Comparison of ENCODE assay signal across 1 cellular context in the genomic region with DNA sequence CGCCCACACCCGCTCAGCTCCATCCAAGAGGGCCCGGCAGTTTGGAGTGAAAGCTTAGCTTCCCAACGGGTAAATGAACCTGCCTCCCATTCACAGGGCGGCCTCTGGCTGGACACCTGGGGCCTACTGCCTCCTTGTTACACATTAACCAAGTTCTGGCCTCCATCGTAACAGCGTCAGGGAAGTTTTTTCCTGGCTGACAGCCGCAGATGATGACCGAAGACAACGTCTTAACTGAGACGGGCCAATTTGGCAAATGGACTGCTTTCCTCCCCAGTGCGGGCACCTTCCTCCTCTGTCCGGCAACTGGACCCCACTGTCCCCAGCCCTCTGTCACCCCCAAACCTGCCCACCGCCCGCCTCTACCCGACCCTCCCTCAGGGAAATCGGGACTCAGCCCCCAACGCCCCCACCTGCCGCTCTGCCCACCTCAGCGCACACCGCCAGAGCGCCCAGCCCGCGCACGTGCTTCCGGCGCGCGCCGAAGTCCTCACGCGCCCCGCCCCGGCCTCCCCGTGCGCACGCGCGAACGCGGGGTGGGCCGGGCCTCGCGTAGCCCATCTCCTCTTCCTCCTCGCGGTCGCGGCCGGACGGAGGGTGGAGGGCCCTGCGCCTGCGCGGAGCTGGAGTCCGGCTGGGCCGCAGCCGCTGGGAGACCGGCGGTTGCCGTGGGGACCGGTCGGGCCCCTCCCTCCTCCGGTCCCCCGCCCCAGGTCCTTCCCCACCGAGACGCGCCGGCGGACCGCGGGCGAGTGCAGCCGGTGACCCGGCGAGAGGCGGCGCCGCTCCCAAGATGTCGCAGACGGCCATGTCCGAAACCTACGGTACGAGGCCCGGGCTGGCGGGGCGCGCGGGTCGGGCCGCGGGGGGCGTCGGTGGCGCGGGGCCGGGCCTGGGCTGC.
TF ChIP-seq lines count a peak whose summit lies in the region.

A gene with protein sequence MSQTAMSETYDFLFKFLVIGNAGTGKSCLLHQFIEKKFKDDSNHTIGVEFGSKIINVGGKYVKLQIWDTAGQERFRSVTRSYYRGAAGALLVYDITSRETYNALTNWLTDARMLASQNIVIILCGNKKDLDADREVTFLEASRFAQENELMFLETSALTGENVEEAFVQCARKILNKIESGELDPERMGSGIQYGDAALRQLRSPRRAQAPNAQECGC (plus strand): TSS at position 565 of the 901 bp plus-strand sequence. CDS start 229 bp downstream, at position 794.

TF ChIP-seq in HepG2, 621 proteins besides CTCF, POLR2A, EP300 and RAD21 (continued from another document and continues in another):
- peak; percentile 19; the same call in 1 of the 2 replicates for TF ChIP-seq STAG1 (CRISPR knock-in tag; IDR thresholded peaks at IDR 0.05)
- TF ChIP-seq ZNF543 (CRISPR knock-in tag; IDR thresholded peaks at IDR 0.05): peak; percentile 89
- peak; percentile 97 for TF ChIP-seq MYC (CRISPR knock-in tag; IDR thresholded peaks at IDR 0.05; ENCODE audit: borderline replicate concordance)
- TF ChIP-seq IRX3 (CRISPR knock-in tag; IDR thresholded peaks at IDR 0.05; ENCODE audit: borderline replicate concordance, low read depth): peak; percentile 87
- no peak for TF ChIP-seq GZF1 (CRISPR knock-in tag; IDR thresholded peaks at IDR 0.05)
- TF ChIP-seq, protein P1, sequence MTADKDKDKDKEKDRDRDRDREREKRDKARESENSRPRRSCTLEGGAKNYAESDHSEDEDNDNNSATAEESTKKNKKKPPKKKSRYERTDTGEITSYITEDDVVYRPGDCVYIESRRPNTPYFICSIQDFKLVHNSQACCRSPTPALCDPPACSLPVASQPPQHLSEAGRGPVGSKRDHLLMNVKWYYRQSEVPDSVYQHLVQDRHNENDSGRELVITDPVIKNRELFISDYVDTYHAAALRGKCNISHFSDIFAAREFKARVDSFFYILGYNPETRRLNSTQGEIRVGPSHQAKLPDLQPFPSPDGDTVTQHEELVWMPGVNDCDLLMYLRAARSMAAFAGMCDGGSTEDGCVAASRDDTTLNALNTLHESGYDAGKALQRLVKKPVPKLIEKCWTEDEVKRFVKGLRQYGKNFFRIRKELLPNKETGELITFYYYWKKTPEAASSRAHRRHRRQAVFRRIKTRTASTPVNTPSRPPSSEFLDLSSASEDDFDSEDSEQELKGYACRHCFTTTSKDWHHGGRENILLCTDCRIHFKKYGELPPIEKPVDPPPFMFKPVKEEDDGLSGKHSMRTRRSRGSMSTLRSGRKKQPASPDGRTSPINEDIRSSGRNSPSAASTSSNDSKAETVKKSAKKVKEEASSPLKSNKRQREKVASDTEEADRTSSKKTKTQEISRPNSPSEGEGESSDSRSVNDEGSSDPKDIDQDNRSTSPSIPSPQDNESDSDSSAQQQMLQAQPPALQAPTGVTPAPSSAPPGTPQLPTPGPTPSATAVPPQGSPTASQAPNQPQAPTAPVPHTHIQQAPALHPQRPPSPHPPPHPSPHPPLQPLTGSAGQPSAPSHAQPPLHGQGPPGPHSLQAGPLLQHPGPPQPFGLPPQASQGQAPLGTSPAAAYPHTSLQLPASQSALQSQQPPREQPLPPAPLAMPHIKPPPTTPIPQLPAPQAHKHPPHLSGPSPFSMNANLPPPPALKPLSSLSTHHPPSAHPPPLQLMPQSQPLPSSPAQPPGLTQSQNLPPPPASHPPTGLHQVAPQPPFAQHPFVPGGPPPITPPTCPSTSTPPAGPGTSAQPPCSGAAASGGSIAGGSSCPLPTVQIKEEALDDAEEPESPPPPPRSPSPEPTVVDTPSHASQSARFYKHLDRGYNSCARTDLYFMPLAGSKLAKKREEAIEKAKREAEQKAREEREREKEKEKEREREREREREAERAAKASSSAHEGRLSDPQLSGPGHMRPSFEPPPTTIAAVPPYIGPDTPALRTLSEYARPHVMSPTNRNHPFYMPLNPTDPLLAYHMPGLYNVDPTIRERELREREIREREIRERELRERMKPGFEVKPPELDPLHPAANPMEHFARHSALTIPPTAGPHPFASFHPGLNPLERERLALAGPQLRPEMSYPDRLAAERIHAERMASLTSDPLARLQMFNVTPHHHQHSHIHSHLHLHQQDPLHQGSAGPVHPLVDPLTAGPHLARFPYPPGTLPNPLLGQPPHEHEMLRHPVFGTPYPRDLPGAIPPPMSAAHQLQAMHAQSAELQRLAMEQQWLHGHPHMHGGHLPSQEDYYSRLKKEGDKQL (CRISPR knock-in tag; IDR thresholded peaks at IDR 0.05; ENCODE audit: low read depth): no peak
- TF ChIP-seq, protein P2, sequence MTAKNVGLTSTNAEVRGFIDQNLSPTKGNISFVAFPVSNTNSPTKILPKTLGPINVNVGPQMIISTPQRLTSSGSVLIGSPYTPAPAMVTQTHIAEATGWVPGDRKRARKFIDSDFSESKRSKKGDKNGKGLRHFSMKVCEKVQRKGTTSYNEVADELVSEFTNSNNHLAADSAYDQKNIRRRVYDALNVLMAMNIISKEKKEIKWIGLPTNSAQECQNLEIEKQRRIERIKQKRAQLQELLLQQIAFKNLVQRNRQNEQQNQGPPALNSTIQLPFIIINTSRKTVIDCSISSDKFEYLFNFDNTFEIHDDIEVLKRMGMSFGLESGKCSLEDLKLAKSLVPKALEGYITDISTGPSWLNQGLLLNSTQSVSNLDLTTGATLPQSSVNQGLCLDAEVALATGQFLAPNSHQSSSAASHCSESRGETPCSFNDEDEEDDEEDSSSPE (CRISPR knock-in tag; IDR thresholded peaks at IDR 0.05): peak; percentile 92
- peak; percentile 85 for TF ChIP-seq THAP11 (CRISPR knock-in tag; IDR thresholded peaks at IDR 0.05)
- TF ChIP-seq HDAC1 (CRISPR knock-in tag; IDR thresholded peaks at IDR 0.05): peak; percentile 83
- peak; percentile 52; the same call in 1 of the 2 replicates for TF ChIP-seq ZNF232 (CRISPR knock-in tag; IDR thresholded peaks at IDR 0.05; ENCODE audit: borderline replicate concordance)
- TF ChIP-seq, protein P3, sequence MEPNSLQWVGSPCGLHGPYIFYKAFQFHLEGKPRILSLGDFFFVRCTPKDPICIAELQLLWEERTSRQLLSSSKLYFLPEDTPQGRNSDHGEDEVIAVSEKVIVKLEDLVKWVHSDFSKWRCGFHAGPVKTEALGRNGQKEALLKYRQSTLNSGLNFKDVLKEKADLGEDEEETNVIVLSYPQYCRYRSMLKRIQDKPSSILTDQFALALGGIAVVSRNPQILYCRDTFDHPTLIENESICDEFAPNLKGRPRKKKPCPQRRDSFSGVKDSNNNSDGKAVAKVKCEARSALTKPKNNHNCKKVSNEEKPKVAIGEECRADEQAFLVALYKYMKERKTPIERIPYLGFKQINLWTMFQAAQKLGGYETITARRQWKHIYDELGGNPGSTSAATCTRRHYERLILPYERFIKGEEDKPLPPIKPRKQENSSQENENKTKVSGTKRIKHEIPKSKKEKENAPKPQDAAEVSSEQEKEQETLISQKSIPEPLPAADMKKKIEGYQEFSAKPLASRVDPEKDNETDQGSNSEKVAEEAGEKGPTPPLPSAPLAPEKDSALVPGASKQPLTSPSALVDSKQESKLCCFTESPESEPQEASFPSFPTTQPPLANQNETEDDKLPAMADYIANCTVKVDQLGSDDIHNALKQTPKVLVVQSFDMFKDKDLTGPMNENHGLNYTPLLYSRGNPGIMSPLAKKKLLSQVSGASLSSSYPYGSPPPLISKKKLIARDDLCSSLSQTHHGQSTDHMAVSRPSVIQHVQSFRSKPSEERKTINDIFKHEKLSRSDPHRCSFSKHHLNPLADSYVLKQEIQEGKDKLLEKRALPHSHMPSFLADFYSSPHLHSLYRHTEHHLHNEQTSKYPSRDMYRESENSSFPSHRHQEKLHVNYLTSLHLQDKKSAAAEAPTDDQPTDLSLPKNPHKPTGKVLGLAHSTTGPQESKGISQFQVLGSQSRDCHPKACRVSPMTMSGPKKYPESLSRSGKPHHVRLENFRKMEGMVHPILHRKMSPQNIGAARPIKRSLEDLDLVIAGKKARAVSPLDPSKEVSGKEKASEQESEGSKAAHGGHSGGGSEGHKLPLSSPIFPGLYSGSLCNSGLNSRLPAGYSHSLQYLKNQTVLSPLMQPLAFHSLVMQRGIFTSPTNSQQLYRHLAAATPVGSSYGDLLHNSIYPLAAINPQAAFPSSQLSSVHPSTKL (CRISPR knock-in tag; IDR thresholded peaks at IDR 0.05): peak; percentile 65
- TF ChIP-seq SOX13 (IDR thresholded peaks at IDR 0.05): no peak
- TF ChIP-seq SOX13 (CRISPR knock-in tag; conservative IDR thresholded peaks at IDR 0.05 in 1 of 2, IDR thresholded peaks at IDR 0.05 in 1 of 2): peak in 1 of 2 experiments; percentile 4; a peak in 1 of 4 replicates
- no peak for TF ChIP-seq NCOA1 (CRISPR knock-in tag; IDR thresholded peaks at IDR 0.05)
- peak; percentile 43; the same call in 1 of the 2 replicates for TF ChIP-seq SIX4 (CRISPR knock-in tag; IDR thresholded peaks at IDR 0.05)
- TF ChIP-seq ZNF326 (CRISPR knock-in tag; IDR thresholded peaks at IDR 0.05; ENCODE audit: borderline replicate concordance): no peak
- no peak for TF ChIP-seq ZMYM3 (CRISPR knock-in tag; IDR thresholded peaks at IDR 0.05)
- TF ChIP-seq SP1 (IDR thresholded peaks at IDR 0.05): no peak
- TF ChIP-seq SP1 (CRISPR knock-in tag; IDR thresholded peaks at IDR 0.05): peak; percentile 58; the same call in 1 of the 2 replicates
- peak; percentile 15; the same call in 1 of the 2 replicates for TF ChIP-seq NFYB (CRISPR knock-in tag; IDR thresholded peaks at IDR 0.05)
- no peak for TF ChIP-seq ZNF101 (CRISPR knock-in tag; IDR thresholded peaks at IDR 0.05; ENCODE audit: borderline replicate concordance, low read depth)
- TF ChIP-seq TOPORS (CRISPR knock-in tag; IDR thresholded peaks at IDR 0.05): peak; percentile 99
- TF ChIP-seq, protein P4, sequence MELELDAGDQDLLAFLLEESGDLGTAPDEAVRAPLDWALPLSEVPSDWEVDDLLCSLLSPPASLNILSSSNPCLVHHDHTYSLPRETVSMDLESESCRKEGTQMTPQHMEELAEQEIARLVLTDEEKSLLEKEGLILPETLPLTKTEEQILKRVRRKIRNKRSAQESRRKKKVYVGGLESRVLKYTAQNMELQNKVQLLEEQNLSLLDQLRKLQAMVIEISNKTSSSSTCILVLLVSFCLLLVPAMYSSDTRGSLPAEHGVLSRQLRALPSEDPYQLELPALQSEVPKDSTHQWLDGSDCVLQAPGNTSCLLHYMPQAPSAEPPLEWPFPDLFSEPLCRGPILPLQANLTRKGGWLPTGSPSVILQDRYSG (CRISPR knock-in tag; IDR thresholded peaks at IDR 0.05): peak; percentile 54; the same call in 1 of the 2 replicates
- peak; percentile 95 for TF ChIP-seq ZC3H13 (CRISPR knock-in tag; IDR thresholded peaks at IDR 0.05)
- peak; percentile 91 for TF ChIP-seq HOXA3 (CRISPR knock-in tag; IDR thresholded peaks at IDR 0.05)
- TF ChIP-seq, protein P5, sequence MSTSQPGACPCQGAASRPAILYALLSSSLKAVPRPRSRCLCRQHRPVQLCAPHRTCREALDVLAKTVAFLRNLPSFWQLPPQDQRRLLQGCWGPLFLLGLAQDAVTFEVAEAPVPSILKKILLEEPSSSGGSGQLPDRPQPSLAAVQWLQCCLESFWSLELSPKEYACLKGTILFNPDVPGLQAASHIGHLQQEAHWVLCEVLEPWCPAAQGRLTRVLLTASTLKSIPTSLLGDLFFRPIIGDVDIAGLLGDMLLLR (CRISPR knock-in tag; IDR thresholded peaks at IDR 0.05): peak; percentile 99
- no peak for TF ChIP-seq SMARCE1 (IDR thresholded peaks at IDR 0.05; ENCODE audit: borderline replicate concordance)
- 0 out of 2 replicates have a peak, but pooled peaks have one; percentile 77 for TF ChIP-seq ZNF224 (CRISPR knock-in tag; IDR thresholded peaks at IDR 0.05)
- TF ChIP-seq, protein P6, sequence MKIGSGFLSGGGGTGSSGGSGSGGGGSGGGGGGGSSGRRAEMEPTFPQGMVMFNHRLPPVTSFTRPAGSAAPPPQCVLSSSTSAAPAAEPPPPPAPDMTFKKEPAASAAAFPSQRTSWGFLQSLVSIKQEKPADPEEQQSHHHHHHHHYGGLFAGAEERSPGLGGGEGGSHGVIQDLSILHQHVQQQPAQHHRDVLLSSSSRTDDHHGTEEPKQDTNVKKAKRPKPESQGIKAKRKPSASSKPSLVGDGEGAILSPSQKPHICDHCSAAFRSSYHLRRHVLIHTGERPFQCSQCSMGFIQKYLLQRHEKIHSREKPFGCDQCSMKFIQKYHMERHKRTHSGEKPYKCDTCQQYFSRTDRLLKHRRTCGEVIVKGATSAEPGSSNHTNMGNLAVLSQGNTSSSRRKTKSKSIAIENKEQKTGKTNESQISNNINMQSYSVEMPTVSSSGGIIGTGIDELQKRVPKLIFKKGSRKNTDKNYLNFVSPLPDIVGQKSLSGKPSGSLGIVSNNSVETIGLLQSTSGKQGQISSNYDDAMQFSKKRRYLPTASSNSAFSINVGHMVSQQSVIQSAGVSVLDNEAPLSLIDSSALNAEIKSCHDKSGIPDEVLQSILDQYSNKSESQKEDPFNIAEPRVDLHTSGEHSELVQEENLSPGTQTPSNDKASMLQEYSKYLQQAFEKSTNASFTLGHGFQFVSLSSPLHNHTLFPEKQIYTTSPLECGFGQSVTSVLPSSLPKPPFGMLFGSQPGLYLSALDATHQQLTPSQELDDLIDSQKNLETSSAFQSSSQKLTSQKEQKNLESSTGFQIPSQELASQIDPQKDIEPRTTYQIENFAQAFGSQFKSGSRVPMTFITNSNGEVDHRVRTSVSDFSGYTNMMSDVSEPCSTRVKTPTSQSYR (CRISPR knock-in tag; IDR thresholded peaks at IDR 0.05; ENCODE audit: borderline replicate concordance): 0 out of 2 replicates have a peak, but pooled peaks have one; percentile 21
- TF ChIP-seq, protein P7, sequence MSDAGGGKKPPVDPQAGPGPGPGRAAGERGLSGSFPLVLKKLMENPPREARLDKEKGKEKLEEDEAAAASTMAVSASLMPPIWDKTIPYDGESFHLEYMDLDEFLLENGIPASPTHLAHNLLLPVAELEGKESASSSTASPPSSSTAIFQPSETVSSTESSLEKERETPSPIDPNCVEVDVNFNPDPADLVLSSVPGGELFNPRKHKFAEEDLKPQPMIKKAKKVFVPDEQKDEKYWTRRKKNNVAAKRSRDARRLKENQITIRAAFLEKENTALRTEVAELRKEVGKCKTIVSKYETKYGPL (CRISPR knock-in tag; IDR thresholded peaks at IDR 0.05): no peak
- TF ChIP-seq PITX1 (CRISPR knock-in tag; IDR thresholded peaks at IDR 0.05): peak; percentile 18; the same call in 1 of the 2 replicates
- TF ChIP-seq ARID2 (CRISPR knock-in tag; IDR thresholded peaks at IDR 0.05; ENCODE audit: borderline replicate concordance): peak; percentile 45; the same call in 1 of the 2 replicates
- TF ChIP-seq, protein P8, sequence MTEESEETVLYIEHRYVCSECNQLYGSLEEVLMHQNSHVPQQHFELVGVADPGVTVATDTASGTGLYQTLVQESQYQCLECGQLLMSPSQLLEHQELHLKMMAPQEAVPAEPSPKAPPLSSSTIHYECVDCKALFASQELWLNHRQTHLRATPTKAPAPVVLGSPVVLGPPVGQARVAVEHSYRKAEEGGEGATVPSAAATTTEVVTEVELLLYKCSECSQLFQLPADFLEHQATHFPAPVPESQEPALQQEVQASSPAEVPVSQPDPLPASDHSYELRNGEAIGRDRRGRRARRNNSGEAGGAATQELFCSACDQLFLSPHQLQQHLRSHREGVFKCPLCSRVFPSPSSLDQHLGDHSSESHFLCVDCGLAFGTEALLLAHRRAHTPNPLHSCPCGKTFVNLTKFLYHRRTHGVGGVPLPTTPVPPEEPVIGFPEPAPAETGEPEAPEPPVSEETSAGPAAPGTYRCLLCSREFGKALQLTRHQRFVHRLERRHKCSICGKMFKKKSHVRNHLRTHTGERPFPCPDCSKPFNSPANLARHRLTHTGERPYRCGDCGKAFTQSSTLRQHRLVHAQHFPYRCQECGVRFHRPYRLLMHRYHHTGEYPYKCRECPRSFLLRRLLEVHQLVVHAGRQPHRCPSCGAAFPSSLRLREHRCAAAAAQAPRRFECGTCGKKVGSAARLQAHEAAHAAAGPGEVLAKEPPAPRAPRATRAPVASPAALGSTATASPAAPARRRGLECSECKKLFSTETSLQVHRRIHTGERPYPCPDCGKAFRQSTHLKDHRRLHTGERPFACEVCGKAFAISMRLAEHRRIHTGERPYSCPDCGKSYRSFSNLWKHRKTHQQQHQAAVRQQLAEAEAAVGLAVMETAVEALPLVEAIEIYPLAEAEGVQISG (CRISPR knock-in tag; IDR thresholded peaks at IDR 0.05): peak; percentile 83
- TF ChIP-seq MYNN (CRISPR knock-in tag; IDR thresholded peaks at IDR 0.05; ENCODE audit: low read depth): no peak
